In the genomic region with DNA sequence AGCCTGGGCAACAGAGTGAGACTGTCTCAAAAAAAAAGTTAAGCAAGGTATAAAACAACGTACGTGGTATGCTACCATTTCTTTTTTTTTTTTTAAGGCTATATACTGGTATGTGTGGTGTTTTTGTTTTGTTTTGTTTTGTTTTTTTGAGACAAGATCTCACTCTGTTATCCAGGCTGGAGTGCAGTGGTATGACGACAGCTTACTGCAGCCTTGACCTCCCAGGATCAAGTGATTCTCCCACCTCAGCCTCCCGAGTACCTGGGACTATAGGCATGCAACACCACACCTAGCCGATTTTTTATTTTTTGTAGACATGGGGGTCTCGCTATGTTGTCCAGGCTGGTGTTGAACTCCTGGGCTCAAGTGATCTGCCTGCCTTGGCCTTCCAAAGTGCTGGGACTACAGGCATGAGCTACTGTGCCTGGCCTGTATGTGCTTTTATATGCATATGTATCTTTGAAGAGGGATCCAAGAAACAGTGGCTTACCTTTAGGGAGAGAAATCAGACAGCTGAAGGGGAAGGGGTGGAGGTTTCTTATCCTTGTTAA, we compare ENCODE assay signal across 2 cellular contexts.
TF ChIP-seq lines count a peak whose summit lies in the region.

No MANE protein-coding gene starts in this region.

TF ChIP-seq in HepG2, 621 proteins besides CTCF, POLR2A, EP300 and RAD21:
- TF ChIP-seq RBFOX2 (IDR thresholded peaks at IDR 0.05; ENCODE audit: low read depth, low read length) (0 out of 2 replicates have a peak, but pooled peaks have one; percentile 10), ZNF121 (CRISPR knock-in tag; IDR thresholded peaks at IDR 0.05) (peak; percentile 7; the same call in 1 of the 2 replicates), AGO2 (optimal IDR thresholded peaks at IDR 0.05; ENCODE audit: low read depth, low read length) (peak; percentile 3), ZMYM3 (CRISPR knock-in tag; IDR thresholded peaks at IDR 0.05) (0 out of 2 replicates have a peak, but pooled peaks have one; percentile 14), KMT2B (CRISPR knock-in tag; IDR thresholded peaks at IDR 0.05) (no peak), POLR2AphosphoS5 (IDR thresholded peaks at IDR 0.05; ENCODE audit: low read depth, low read length) (peak; percentile 4; the same call in 1 of the 2 replicates), RBM22 (optimal IDR thresholded peaks at IDR 0.05; ENCODE audit: low read length) (peak; percentile 32), ZNF260 (CRISPR knock-in tag; IDR thresholded peaks at IDR 0.05; ENCODE audit: borderline replicate concordance, low read depth) (no peak), SALL1 (CRISPR knock-in tag; IDR thresholded peaks at IDR 0.05) (peak; percentile 9; the same call in 1 of the 2 replicates), REPIN1 (CRISPR knock-in tag; IDR thresholded peaks at IDR 0.05; ENCODE audit: borderline replicate concordance, low read depth) (no peak), POLR2G (IDR thresholded peaks at IDR 0.05; ENCODE audit: low read depth, low read length) (peak; percentile 63)
TF ChIP-seq in HepG2: peak in this region for 8.

TF ChIP-seq in WTC11, 78 proteins besides CTCF, POLR2A, EP300 and RAD21:
- TF ChIP-seq, protein P1, sequence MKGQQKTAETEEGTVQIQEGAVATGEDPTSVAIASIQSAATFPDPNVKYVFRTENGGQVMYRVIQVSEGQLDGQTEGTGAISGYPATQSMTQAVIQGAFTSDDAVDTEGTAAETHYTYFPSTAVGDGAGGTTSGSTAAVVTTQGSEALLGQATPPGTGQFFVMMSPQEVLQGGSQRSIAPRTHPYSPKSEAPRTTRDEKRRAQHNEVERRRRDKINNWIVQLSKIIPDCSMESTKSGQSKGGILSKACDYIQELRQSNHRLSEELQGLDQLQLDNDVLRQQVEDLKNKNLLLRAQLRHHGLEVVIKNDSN (CRISPR knock-in tag; IDR thresholded peaks at IDR 0.05), result no peak
- TF ChIP-seq AR (CRISPR knock-in tag; IDR thresholded peaks at IDR 0.05), result 0 out of 2 replicates have a peak, but pooled peaks have one; percentile 9
- TF ChIP-seq JAZF1 (CRISPR knock-in tag; IDR thresholded peaks at IDR 0.05), result no peak
- TF ChIP-seq SMAD4 (CRISPR knock-in tag; IDR thresholded peaks at IDR 0.05), result no peak
- no peak for TF ChIP-seq AFF4 (CRISPR knock-in tag; IDR thresholded peaks at IDR 0.05; ENCODE audit: borderline replicate concordance)
- TF ChIP-seq ZNF671 (CRISPR knock-in tag; IDR thresholded peaks at IDR 0.05), result no peak
- TF ChIP-seq, protein P2, sequence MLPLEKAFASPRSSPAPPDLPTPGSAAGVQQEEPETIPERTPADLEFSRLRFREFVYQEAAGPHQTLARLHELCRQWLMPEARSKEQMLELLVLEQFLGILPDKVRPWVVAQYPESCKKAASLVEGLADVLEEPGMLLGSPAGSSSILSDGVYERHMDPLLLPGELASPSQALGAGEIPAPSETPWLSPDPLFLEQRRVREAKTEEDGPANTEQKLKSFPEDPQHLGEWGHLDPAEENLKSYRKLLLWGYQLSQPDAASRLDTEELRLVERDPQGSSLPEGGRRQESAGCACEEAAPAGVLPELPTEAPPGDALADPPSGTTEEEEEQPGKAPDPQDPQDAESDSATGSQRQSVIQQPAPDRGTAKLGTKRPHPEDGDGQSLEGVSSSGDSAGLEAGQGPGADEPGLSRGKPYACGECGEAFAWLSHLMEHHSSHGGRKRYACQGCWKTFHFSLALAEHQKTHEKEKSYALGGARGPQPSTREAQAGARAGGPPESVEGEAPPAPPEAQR (CRISPR knock-in tag; IDR thresholded peaks at IDR 0.05), result no peak
- TF ChIP-seq EMX1 (CRISPR knock-in tag; IDR thresholded peaks at IDR 0.05), result no peak
- TF ChIP-seq ZNF121 (CRISPR knock-in tag; IDR thresholded peaks at IDR 0.05), result peak; percentile 72
- no peak for TF ChIP-seq ELF4 (CRISPR knock-in tag; IDR thresholded peaks at IDR 0.05; ENCODE audit: low read depth)
- no peak for TF ChIP-seq SOX15 (CRISPR knock-in tag; IDR thresholded peaks at IDR 0.05)
- TF ChIP-seq OVOL2 (CRISPR knock-in tag; IDR thresholded peaks at IDR 0.05; ENCODE audit: borderline replicate concordance), result no peak
- TF ChIP-seq, protein P3, sequence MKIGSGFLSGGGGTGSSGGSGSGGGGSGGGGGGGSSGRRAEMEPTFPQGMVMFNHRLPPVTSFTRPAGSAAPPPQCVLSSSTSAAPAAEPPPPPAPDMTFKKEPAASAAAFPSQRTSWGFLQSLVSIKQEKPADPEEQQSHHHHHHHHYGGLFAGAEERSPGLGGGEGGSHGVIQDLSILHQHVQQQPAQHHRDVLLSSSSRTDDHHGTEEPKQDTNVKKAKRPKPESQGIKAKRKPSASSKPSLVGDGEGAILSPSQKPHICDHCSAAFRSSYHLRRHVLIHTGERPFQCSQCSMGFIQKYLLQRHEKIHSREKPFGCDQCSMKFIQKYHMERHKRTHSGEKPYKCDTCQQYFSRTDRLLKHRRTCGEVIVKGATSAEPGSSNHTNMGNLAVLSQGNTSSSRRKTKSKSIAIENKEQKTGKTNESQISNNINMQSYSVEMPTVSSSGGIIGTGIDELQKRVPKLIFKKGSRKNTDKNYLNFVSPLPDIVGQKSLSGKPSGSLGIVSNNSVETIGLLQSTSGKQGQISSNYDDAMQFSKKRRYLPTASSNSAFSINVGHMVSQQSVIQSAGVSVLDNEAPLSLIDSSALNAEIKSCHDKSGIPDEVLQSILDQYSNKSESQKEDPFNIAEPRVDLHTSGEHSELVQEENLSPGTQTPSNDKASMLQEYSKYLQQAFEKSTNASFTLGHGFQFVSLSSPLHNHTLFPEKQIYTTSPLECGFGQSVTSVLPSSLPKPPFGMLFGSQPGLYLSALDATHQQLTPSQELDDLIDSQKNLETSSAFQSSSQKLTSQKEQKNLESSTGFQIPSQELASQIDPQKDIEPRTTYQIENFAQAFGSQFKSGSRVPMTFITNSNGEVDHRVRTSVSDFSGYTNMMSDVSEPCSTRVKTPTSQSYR (CRISPR knock-in tag; IDR thresholded peaks at IDR 0.05), result no peak
